Comparison of ENCODE assay signal across 14 cellular contexts in genomic region chr7:130274983-130275649, GRCh38. TPM values are rescaled to one million over a fixed set of nuclear protein-coding genes. Genes with fewer than 3 reads are reported as not detected.
DNase-seq lines count a peak whose midpoint lies in the region; ATAC-seq and TF ChIP-seq lines count a peak whose summit lies in the region.
"Had no signal": no experiment of that assay in that cellular context is flagged by ENCODE, and none has a peak within 500 bp of the region (broad histone marks: within the 10 kb centered on the region; RNA-seq: fewer than 3 reads in every experiment).

No MANE protein-coding gene starts in this region.

- H3K4me3 Mint-ChIP-seq in activated CD4-positive, alpha-beta memory T cell treated with anti-CD3 and anti-CD28 coated beads, Interleukin-2, amount 10 ng/mL, durations not matched to agents 7 days and 5 days: no peak overlapping the region
- H3K4me3 Mint-ChIP-seq: natural killer cell had no signal

- CTCF ChIA-PET in activated CD4-positive, alpha-beta memory T cell treated with anti-CD3 and anti-CD28 coated beads, Interleukin-2, amount 10 ng/mL, durations not matched to agents 7 days and 5 days (lab: Charles Lee): no interaction called here

- H3K27ac ChIP-seq in RWPE2 (ENCODE audit: poor library complexity, severe bottlenecking): peak overlapping the region; percentile 98
- no peak overlapping the region for H3K27ac ChIP-seq in iPS-18a (ENCODE audit: low read length)
- H3K27ac ChIP-seq in thoracic aorta: peak overlapping the region in 1 of 2 donors; percentile 13
- H3K27ac ChIP-seq: coronary artery, upper lobe of right lung had no signal

- POLR2A ChIA-PET in activated CD4-positive, alpha-beta memory T cell treated with anti-CD3 and anti-CD28 coated beads, Interleukin-2, amount 10 ng/mL, durations not matched to agents 7 days and 5 days (lab: Charles Lee): no interaction called here

- peaks cover 4% of the 10 kb centered on the region for H3K27me3 Mint-ChIP-seq in activated CD4-positive, alpha-beta memory T cell treated with anti-CD3 and anti-CD28 coated beads, Interleukin-2, amount 10 ng/mL, durations not matched to agents 7 days and 5 days
- H3K27me3 Mint-ChIP-seq: activated naive CD8-positive, alpha-beta T cell had no signal

- no peak overlapping the region for H3K9ac ChIP-seq in iPS-18a (ENCODE audit: low read length)

- no peak overlapping the region for H3K27ac Mint-ChIP-seq in activated CD4-positive, alpha-beta memory T cell treated with anti-CD3 and anti-CD28 coated beads, Interleukin-2, amount 10 ng/mL, durations not matched to agents 7 days and 5 days
- H3K27ac Mint-ChIP-seq: activated naive CD8-positive, alpha-beta T cell; natural killer cell had no signal

- peaks cover 72% of the 10 kb centered on the region for H3K4me1 ChIP-seq in RWPE2 (ENCODE audit: insufficient read depth, poor library complexity, severe bottlenecking)
- peaks cover 42% of the 10 kb centered on the region for H3K4me1 ChIP-seq in iPS-18a (ENCODE audit: control insufficient read depth, low read depth, low read length)
- H3K4me1 ChIP-seq in thoracic aorta (ENCODE audit: control insufficient read depth in 1 of 2, low read depth in 2 of 2): peaks cover 15 to 45% of the 10 kb centered on the region in 2 donors

- H3K36me3 ChIP-seq in RWPE2 (ENCODE audit: low read depth) (no peaks in the 10 kb centered on the region), iPS-18a (ENCODE audit: control insufficient read depth, low read depth, low read length) (no peaks in the 10 kb centered on the region), thoracic aorta (no peaks in the 10 kb centered on the region)
- H3K36me3 ChIP-seq: upper lobe of right lung had no signal

- no peaks in the 10 kb centered on the region for H3K9me3 Mint-ChIP-seq in activated CD4-positive, alpha-beta memory T cell treated with anti-CD3 and anti-CD28 coated beads, Interleukin-2, amount 10 ng/mL, durations not matched to agents 7 days and 5 days
- H3K9me3 Mint-ChIP-seq: natural killer cell had no signal

- peak; percentile 7 for DNase-seq in NCI-H510A treated with DMSO at 0.1 percent for 48 hours (lab: John Stamatoyannopoulos, UW)
- no peak for DNase-seq in NCI-H510A (lab: John Stamatoyannopoulos, UW)
- no peak for DNase-seq in RWPE2 (ENCODE audit: low spot score)
- DNase-seq in thoracic aorta (ENCODE audit: low spot score): no peak
- DNase-seq in D341Med (ENCODE audit: low spot score): no peak
- no peak for DNase-seq in activated CD4-positive, alpha-beta memory T cell treated with anti-CD3 and anti-CD28 coated beads, Interleukin-2, amount 10 ng/mL, durations not matched to agents 7 days and 5 days
- DNase-seq: kidney, natural killer cell, upper lobe of right lung had no signal

- peaks cover 10% of the 10 kb centered on the region for H3K4me1 Mint-ChIP-seq in activated CD4-positive, alpha-beta memory T cell treated with anti-CD3 and anti-CD28 coated beads, Interleukin-2, amount 10 ng/mL, durations not matched to agents 7 days and 5 days
- H3K4me1 Mint-ChIP-seq: natural killer cell had no signal

- TF ChIP-seq POLR2A in GM18505 (IDR thresholded peaks at IDR 0.05; ENCODE audit: borderline replicate concordance, extremely low read depth, insufficient read depth, insufficient read length): no peak

- no peaks in the 10 kb centered on the region for H3K9me3 ChIP-seq in RWPE2 (ENCODE audit: severe bottlenecking)
- no peaks in the 10 kb centered on the region for H3K9me3 ChIP-seq in iPS-18a (ENCODE audit: control insufficient read depth, low read depth, low read length)
- no peaks in the 10 kb centered on the region for H3K9me3 ChIP-seq in thoracic aorta
- H3K9me3 ChIP-seq: upper lobe of right lung had no signal

- TF ChIP-seq CTCF in RWPE2 (IDR thresholded peaks at IDR 0.05; ENCODE audit: poor library complexity, severe bottlenecking) (no peak), thoracic aorta (IDR thresholded peaks at IDR 0.05) (no peak)

- H3K4me3 ChIP-seq in RWPE2 (ENCODE audit: severe bottlenecking) (no peak overlapping the region), iPS-18a (ENCODE audit: low read length) (peak overlapping the region; percentile 0), thoracic aorta (peak overlapping the region; percentile 45)
- H3K4me3 ChIP-seq: coronary artery, upper lobe of right lung had no signal

- no peaks in the 10 kb centered on the region for H3K36me3 Mint-ChIP-seq in activated CD4-positive, alpha-beta memory T cell treated with anti-CD3 and anti-CD28 coated beads, Interleukin-2, amount 10 ng/mL, durations not matched to agents 7 days and 5 days (ENCODE audit: low read depth)
- H3K36me3 Mint-ChIP-seq: activated naive CD8-positive, alpha-beta T cell; natural killer cell had no signal

- ATAC-seq in RWPE2 (ENCODE audit: low read depth): no peak
- ATAC-seq in thoracic aorta (ENCODE audit: insufficient number of reproducible peaks, low FRiP score, low read depth): no peak
- no peak for ATAC-seq in GM18505 (IDR thresholded peaks at IDR 0.05; ENCODE audit: unreplicated experiment)
- ATAC-seq: natural killer cell, upper lobe of right lung had no signal

- no peaks in the 10 kb centered on the region for H3K27me3 ChIP-seq in RWPE2 (ENCODE audit: insufficient read depth, poor library complexity, severe bottlenecking)
- no peaks in the 10 kb centered on the region for H3K27me3 ChIP-seq in iPS-18a (ENCODE audit: control insufficient read depth, insufficient read depth, low read length)
- H3K27me3 ChIP-seq in thoracic aorta (replicated peaks; ENCODE audit: insufficient read depth): no peaks in the 10 kb centered on the region

RNA-seq across cellular contexts. Expression of gene CPA2, which starts 8.5 kb away (rescaled TPM):
- under 1 TPM in 1 of 2 donors, not detected in 1; 0.41 TPM for total RNA-seq in thoracic aorta
- total RNA-seq in activated CD4-positive, alpha-beta memory T cell treated with anti-CD3 and anti-CD28 coated beads, Interleukin-2, amount 10 ng/mL, durations not matched to agents 7 days and 5 days: not detected
- total RNA-seq: activated CD8-positive, alpha-beta memory T cell treated with anti-CD3 and anti-CD28 coated beads for 36 hours; kidney; natural killer cell; upper lobe of right lung had no signal

RNA-seq across cellular contexts. Expression of gene CPA4, which starts 17.8 kb away (rescaled TPM):
- not detected for total RNA-seq in thoracic aorta
- not detected for total RNA-seq in activated CD4-positive, alpha-beta memory T cell treated with anti-CD3 and anti-CD28 coated beads, Interleukin-2, amount 10 ng/mL, durations not matched to agents 7 days and 5 days
- total RNA-seq: activated CD8-positive, alpha-beta memory T cell treated with anti-CD3 and anti-CD28 coated beads for 36 hours; natural killer cell; upper lobe of right lung had no signal
